ENCODE assay signal across 20 cellular contexts in genomic region chr5:135038202-135038828, GRCh38. TPM values are rescaled to one million over a fixed set of nuclear protein-coding genes. Genes with fewer than 3 reads are reported as not detected.
A peak's percentile ranks its signal among the peaks of the same experiment; 100 is the strongest.
DNase-seq lines count a peak whose midpoint lies in the region; ATAC-seq and TF ChIP-seq lines count a peak whose summit lies in the region.
"Had no signal": no experiment of that assay in that cellular context is flagged by ENCODE, and none has a peak within 500 bp of the region (broad histone marks: within the 10 kb centered on the region; RNA-seq: fewer than 3 reads in every experiment).

No MANE protein-coding gene starts in this region.

- H3K4me3 Mint-ChIP-seq in chondrocyte (ENCODE audit: unreplicated experiment) (no peak overlapping the region), mesothelial cell of epicardium (peak overlapping the region; percentile 67)
- H3K4me3 Mint-ChIP-seq: activated CD4-positive, alpha-beta T cell treated with anti-CD3 and anti-CD28 coated beads for 36 hours; activated CD8-positive, alpha-beta memory T cell treated with anti-CD3 and anti-CD28 coated beads, Interleukin-2, amount 10 ng/mL, durations not matched to agents 7 days and 5 days had no signal

- H3K36me3 Mint-ChIP-seq in chondrocyte (ENCODE audit: low read depth) (no peaks in the 10 kb centered on the region), mesothelial cell of epicardium (no peaks in the 10 kb centered on the region)
- H3K36me3 Mint-ChIP-seq in activated naive CD4-positive, alpha-beta T cell treated with anti-CD3 and anti-CD28 coated beads, Interleukin-2, amount 50 U/mL, for 72 hours: peaks cover 4 to 5% of the 10 kb centered on the region in 2 donors
- H3K36me3 Mint-ChIP-seq: activated CD8-positive, alpha-beta memory T cell treated with anti-CD3 and anti-CD28 coated beads, Interleukin-2, amount 10 ng/mL, durations not matched to agents 7 days and 5 days had no signal

- no peak for TF ChIP-seq EP300 in stomach (IDR thresholded peaks at IDR 0.05)

- H3K4me1 Mint-ChIP-seq in chondrocyte (ENCODE audit: low read depth): peaks cover 12% of the 10 kb centered on the region
- peaks cover 20% of the 10 kb centered on the region for H3K4me1 Mint-ChIP-seq in mesothelial cell of epicardium

- no peak overlapping the region for H3K27ac ChIP-seq in HUES6 (ENCODE audit: low read depth, low read length)
- peak overlapping the region; percentile 64 to 94 (median 94) for H3K27ac ChIP-seq in stomach
- no peak overlapping the region for H3K27ac ChIP-seq in dorsolateral prefrontal cortex
- H3K27ac ChIP-seq: gastrocnemius medialis, ovary, SJSA1 had no signal

- DNase-seq in chondrocyte (ENCODE audit: low spot score): peak; percentile 66
- DNase-seq in mesothelial cell of epicardium (ENCODE audit: low spot score in 2 of 2, unreplicated experiment in 2 of 2): no peak
- DNase-seq in stomach: no peak
- DNase-seq in UCSD-AML1 (lab: John Stamatoyannopoulos, UW; ENCODE audit: unreplicated experiment): no peak
- DNase-seq in dorsolateral prefrontal cortex: no peak
- no peak for DNase-seq in activated naive CD4-positive, alpha-beta T cell treated with anti-CD3 and anti-CD28 coated beads, Interleukin-2, amount 50 U/mL, for 72 hours (ENCODE audit: low spot score in 2 of 2)
- DNase-seq: activated CD8-positive, alpha-beta memory T cell treated with anti-CD3 and anti-CD28 coated beads, Interleukin-2, amount 10 ng/mL, durations not matched to agents 7 days and 5 days; activated gamma-delta T cell; BE2C; gastrocnemius medialis; left cardiac atrium; NCI-H187; NCI-H226; ovary had no signal

- 29 to 54% (median 31%) methylated on average over 21 of the region's 21 CpGs for WGBS in stomach, 5 donors

- no peaks in the 10 kb centered on the region for H3K36me3 ChIP-seq in HUES6 (ENCODE audit: control insufficient read depth, insufficient read depth, low read length)
- no peaks in the 10 kb centered on the region for H3K36me3 ChIP-seq in stomach
- H3K36me3 ChIP-seq: BE2C, gastrocnemius medialis, ovary had no signal

- H3K27ac Mint-ChIP-seq in chondrocyte (ENCODE audit: unreplicated experiment): no peak overlapping the region
- peak overlapping the region; percentile 91 for H3K27ac Mint-ChIP-seq in mesothelial cell of epicardium
- peak overlapping the region in 1 of 2 donors; percentile 36 for H3K27ac Mint-ChIP-seq in activated naive CD4-positive, alpha-beta T cell treated with anti-CD3 and anti-CD28 coated beads, Interleukin-2, amount 50 U/mL, for 72 hours
- H3K27ac Mint-ChIP-seq: activated CD4-positive, alpha-beta T cell treated with anti-CD3 and anti-CD28 coated beads for 36 hours; activated CD8-positive, alpha-beta memory T cell treated with anti-CD3 and anti-CD28 coated beads, Interleukin-2, amount 10 ng/mL, durations not matched to agents 7 days and 5 days had no signal

- H3K27me3 Mint-ChIP-seq in chondrocyte (ENCODE audit: low read depth) (peaks cover 75% of the 10 kb centered on the region), mesothelial cell of epicardium (ENCODE audit: low read depth) (peaks cover 88% of the 10 kb centered on the region)

- H3K9ac ChIP-seq in HUES6 (ENCODE audit: low read length): peak overlapping the region; percentile 62

- peaks cover 98% of the 10 kb centered on the region for H3K27me3 ChIP-seq in HUES6 (ENCODE audit: control insufficient read depth, insufficient read depth, low read length)
- H3K27me3 ChIP-seq in stomach: peaks cover 7 to 99% (median 79%) of the 10 kb centered on the region in 3 donors
- H3K27me3 ChIP-seq in dorsolateral prefrontal cortex: peaks cover 18 to 100% (median 94%) of the 10 kb centered on the region in 45 donors
- H3K27me3 ChIP-seq: ovary had no signal

- H3K4me1 ChIP-seq in HUES6 (ENCODE audit: control insufficient read depth, insufficient read depth, low read length): peaks cover 31% of the 10 kb centered on the region
- H3K4me1 ChIP-seq in stomach: peaks cover 43 to 64% (median 57%) of the 10 kb centered on the region in 4 donors

- H3K9me3 ChIP-seq in HUES6 (ENCODE audit: control insufficient read depth, insufficient read depth, low read depth, low read length) (no peaks in the 10 kb centered on the region), stomach (no peaks in the 10 kb centered on the region)
- H3K9me3 ChIP-seq: BE2C, gastrocnemius medialis, ovary had no signal

- H3K9me3 Mint-ChIP-seq in chondrocyte (ENCODE audit: low read depth) (no peaks in the 10 kb centered on the region), mesothelial cell of epicardium (no peaks in the 10 kb centered on the region)
- no peaks in the 10 kb centered on the region for H3K9me3 Mint-ChIP-seq in activated naive CD4-positive, alpha-beta T cell treated with anti-CD3 and anti-CD28 coated beads, Interleukin-2, amount 50 U/mL, for 72 hours

- TF ChIP-seq CTCF in chondrocyte (IDR thresholded peaks at IDR 0.05): no peak
- TF ChIP-seq CTCF in mesothelial cell of epicardium (IDR thresholded peaks at IDR 0.05; ENCODE audit: unreplicated experiment): no peak
- TF ChIP-seq CTCF in stomach (IDR thresholded peaks at IDR 0.05): no peak
- no peak for TF ChIP-seq CTCF in dorsolateral prefrontal cortex (IDR thresholded peaks at IDR 0.05 in 54 of 56, conservative IDR thresholded peaks at IDR 0.05 in 2 of 56; ENCODE audit: low read depth in 1 of 56, partially characterized antibody in 56 of 56)

- intact Hi-C loops in stomach (cut with DNase I; ENCODE audit: low total_unique reads) (loop anchor here (10.0 kb wide), 1 partner anchor 156 kb away; no protein-coding TSS in a partner anchor), dorsolateral prefrontal cortex (cut with DNase I) (no loop called here)

- H3K4me3 ChIP-seq in HUES6 (ENCODE audit: low read depth, low read length) (peak overlapping the region; percentile 47; the same call in 1 of the 2 replicates), stomach (peak overlapping the region; percentile 45 to 63 (median 52)), dorsolateral prefrontal cortex (no peak overlapping the region)
- H3K4me3 ChIP-seq: ovary, SJSA1 had no signal

- TF ChIP-seq POLR2A in stomach (IDR thresholded peaks at IDR 0.05): no peak

- no peak for ATAC-seq in activated naive CD4-positive, alpha-beta T cell treated with anti-CD3 and anti-CD28 coated beads, Interleukin-2, amount 50 U/mL, for 72 hours
- no peak for ATAC-seq in GM18868 (IDR thresholded peaks at IDR 0.05; ENCODE audit: unreplicated experiment)
- ATAC-seq: activated CD8-positive, alpha-beta memory T cell treated with anti-CD3 and anti-CD28 coated beads, Interleukin-2, amount 10 ng/mL, durations not matched to agents 7 days and 5 days; gastrocnemius medialis; HepG2; Panc1 had no signal

RNA-seq across cellular contexts. Expression of gene PITX1, which starts 4.3 kb away (rescaled TPM):
- total RNA-seq in chondrocyte (0.18 TPM in 1 of 3 replicates, not detected in the others), mesothelial cell of epicardium (80.2 to 89.6 TPM (median 88.0 TPM) in 3 replicates), stomach (10 to 100 TPM; 30.3 to 91.1 (median 42.6) TPM), dorsolateral prefrontal cortex (under 1 TPM in 1 of 120 experiments, not detected in 119; 0.59 TPM)
- 100 to 1,000 TPM in 1 of 3 donors, 10 to 100 TPM in 2; 31.6 to 149 (median 48.7) TPM for polyA plus RNA-seq in stomach
- under 1 TPM in 1 of 2 donors, not detected in 1; 0.62 TPM for total RNA-seq in activated naive CD4-positive, alpha-beta T cell treated with anti-CD3 and anti-CD28 coated beads, Interleukin-2, amount 50 U/mL, for 72 hours
- total RNA-seq: left cardiac atrium had no signal

Comparison
In these comparisons a context has a peak if more than half of its experiments do, and no peak if none do; other contexts are left out.
1. H3K27ac ChIP-seq: peak in stomach (5 of 5); none in HUES6 (single experiment) and dorsolateral prefrontal cortex (0 of 59).
2. H3K4me3 ChIP-seq: peak in HUES6 (single experiment) and stomach (4 of 4); none in dorsolateral prefrontal cortex (0 of 59).
3. RNA of gene PITX1, which starts 4.3 kb away (total RNA-seq): 80.2 to 89.6 TPM in mesothelial cell of epicardium and 30.3 to 91.1 TPM in stomach; 0.62 TPM in activated naive CD4-positive, alpha-beta T cell treated with anti-CD3 and anti-CD28 coated beads, Interleukin-2, amount 50 U/mL, for 72 hours, 0.18 TPM in chondrocyte and 0.59 TPM in dorsolateral prefrontal cortex; every median in the first group is over 10 times any median in the second.